19 cellular contexts compared by ENCODE assay signal in genomic region chr19:49222528-49222927, GRCh38.
"Had no signal": no experiment of that assay in that cellular context is flagged by ENCODE, and none has a peak within 500 bp of the region (broad histone marks: within the 10 kb centered on the region; RNA-seq: fewer than 3 reads in every experiment).

No MANE protein-coding gene starts in this region.

- DNase-seq: Kasumi-1, MM.1S, NCI-H1092 treated with DMSO at 0.1 percent for 48 hours, NCI-H1436, NCI-H187, NCI-H2029, NCI-H2081 treated with DMSO at 0.1 percent for 48 hours, NCI-H2171, NCI-H226, NCI-H446, NCI-H510A, NCI-H524 treated with DMSO at 0.1 percent for 48 hours, NCI-H69, NCI-H774, Right ventricle myocardium superior, RPMI8226, SIG-M5, SK-N-SH had no signal

- H3K27ac Mint-ChIP-seq: IgD-negative memory B cell had no signal
